In genomic region chr2:190511104-190511503, GRCh38 we compare ENCODE assay signal across 8 cellular contexts. TPM values are rescaled to one million over a fixed set of nuclear protein-coding genes. Genes with fewer than 3 reads are reported as not detected.
DNase-seq lines count a peak whose midpoint lies in the region; ATAC-seq, FAIRE-seq and TF ChIP-seq lines count a peak whose summit lies in the region.

No MANE protein-coding gene starts in this region.

- H3K9me3 ChIP-seq in pancreas (no peaks in the 10 kb centered on the region), aorta (ENCODE audit: control insufficient read depth, low read length) (no peaks in the 10 kb centered on the region)

- ATAC-seq in pancreas (peak in 2 of 4 donors; percentile 36 to 47), aorta (ENCODE audit: low FRiP score) (no peak)

- peak; percentile 38 for TF ChIP-seq CTCF in GM10266 (IDR thresholded peaks at IDR 0.05; ENCODE audit: control insufficient read depth, insufficient read depth, low read depth, missing control alignments)
- peak in 1 of 4 donors; percentile 19 for TF ChIP-seq CTCF in pancreas (IDR thresholded peaks at IDR 0.05)

- WGBS in pancreas, 2 donors = 44 to 47% methylated on average over 2 of the region's 2 CpGs
- WGBS in aorta, 2 donors = 50 to 54% methylated on average over 2 of the region's 2 CpGs

- H3K4me3 ChIP-seq in pancreas (no peak overlapping the region), aorta (ENCODE audit: low read length in 2 of 2) (no peak overlapping the region)

- H3K4me1 ChIP-seq in pancreas (no peaks in the 10 kb centered on the region), aorta (ENCODE audit: control insufficient read depth in 1 of 2, insufficient read depth in 2 of 2, low read length in 2 of 2) (no peaks in the 10 kb centered on the region)

- DNase-seq in GM10266 (ENCODE audit: extremely low spot score) (no peak), NCI-H2227 treated with DMSO at 0.1 percent for 48 hours (lab: John Stamatoyannopoulos, UW) (peak; percentile 69), dermis blood vessel endothelial cell (peak; percentile 74), pancreas (no peak), aorta (no peak), HuH-7 (ENCODE audit: low spot score) (no peak)
- DNase-seq in stimulated activated CD4-positive, alpha-beta T cell treated with anti-CD3 and anti-CD28 coated beads, Interleukin-2, amount 100 ng/mL, for 24 hours = no peak
- DNase-seq in activated naive CD4-positive, alpha-beta T cell treated with anti-CD3 and anti-CD28 coated beads, Interleukin-2, amount 50 U/mL, for 16 hours = no peak

- intact Hi-C loops in pancreas (cut with DNase I) (loop anchor here in 1 of 3 donors (5.0 kb wide), 1 partner anchor 119 kb away; no protein-coding TSS in a partner anchor), aorta (cut with DNase I) (loop anchor here (5.0 to 10.0 kb wide), 2 partner anchors 419 to 426 kb away; no protein-coding TSS in a partner anchor)

- H3K27ac ChIP-seq in pancreas (no peak overlapping the region), aorta (ENCODE audit: low read depth in 1 of 2, low read length in 2 of 2) (no peak overlapping the region)

- H3K27me3 ChIP-seq in pancreas = no peaks in the 10 kb centered on the region
- H3K27me3 ChIP-seq in aorta (ENCODE audit: control insufficient read depth in 1 of 2, insufficient read depth in 2 of 2, low read length in 1 of 2) = no peaks in the 10 kb centered on the region

- H3K36me3 ChIP-seq in pancreas (no peaks in the 10 kb centered on the region), aorta (ENCODE audit: control insufficient read depth in 1 of 2, insufficient read depth in 2 of 2, low read length in 1 of 2) (no peaks in the 10 kb centered on the region)

- FAIRE-seq in pancreas (lab: Jason Lieb, UNC) = peak; percentile 9

RNA-seq across cellular contexts. Expression of gene NEMP2, which starts 23.4 kb away (rescaled TPM):
- total RNA-seq in dermis blood vessel endothelial cell (4.1 and 4.3 TPM in 2 replicates), pancreas (1 to 10 TPM in 5 of 6 donors, under 1 TPM in 1; 0.51 to 3.1 (median 1.9) TPM), aorta (1 to 10 TPM; 8.0 to 8.6 TPM)
- polyA plus RNA-seq in pancreas (under 1 TPM; 0.42 to 0.80 TPM), aorta (1 to 10 TPM in 1 of 2 donors, under 1 TPM in 1; 0.88 to 3.1 TPM)

Comparison
In these comparisons a context has a peak if more than half of its experiments do, and no peak if none do; other contexts are left out.
1. DNase-seq: peak in NCI-H2227 treated with DMSO at 0.1 percent for 48 hours (single experiment) and dermis blood vessel endothelial cell (single experiment); none in GM10266 (single experiment), pancreas (0 of 6), aorta (0 of 2), HuH-7 (single experiment), stimulated activated CD4-positive, alpha-beta T cell treated with anti-CD3 and anti-CD28 coated beads, Interleukin-2, amount 100 ng/mL, for 24 hours (0 of 2) and activated naive CD4-positive, alpha-beta T cell treated with anti-CD3 and anti-CD28 coated beads, Interleukin-2, amount 50 U/mL, for 16 hours (single experiment).